25 cellular contexts compared by ENCODE assay signal in genomic region chr22:27099896-27100295, GRCh38.
DNase-seq lines count a peak whose midpoint lies in the region; ATAC-seq, FAIRE-seq and TF ChIP-seq lines count a peak whose summit lies in the region.
"Had no signal": no experiment of that assay in that cellular context is flagged by ENCODE, and none has a peak within 500 bp of the region (broad histone marks: within the 10 kb centered on the region; RNA-seq: fewer than 3 reads in every experiment).

No MANE protein-coding gene starts in this region.

- no peaks in the 10 kb centered on the region for H3K9me3 Mint-ChIP-seq in WTC11
- H3K9me3 Mint-ChIP-seq in neural crest cell, result no peaks in the 10 kb centered on the region
- H3K9me3 Mint-ChIP-seq: CD8-positive, alpha-beta T cell had no signal

- H3K4me3 Mint-ChIP-seq in WTC11 (no peak overlapping the region), neural crest cell (no peak overlapping the region)
- H3K4me3 Mint-ChIP-seq: CD8-positive, alpha-beta T cell had no signal

- H3K4me3 ChIP-seq in BLaER1 (no peak overlapping the region), HepG2 (replicated peaks in 1 of 3; ENCODE audit: insufficient read depth in 1 of 3, low read depth in 2 of 3, low read length in 3 of 3) (no peak overlapping the region)
- H3K4me3 ChIP-seq: MG63, PC-9, SK-N-MC had no signal

- H3K4me1 ChIP-seq in BLaER1 (peaks cover 17% of the 10 kb centered on the region), HepG2 (ENCODE audit: insufficient read depth, low read length) (no peaks in the 10 kb centered on the region)

- H3K27me3 ChIP-seq in BLaER1 (peaks cover 6% of the 10 kb centered on the region; the same call in 1 of the 2 replicates), HepG2 (ENCODE audit: control insufficient read depth in 1 of 2, insufficient read depth in 2 of 2, low read length in 2 of 2) (peaks cover 0 to 17% of the 10 kb centered on the region in 2 experiments; a peak in 2 of 5 replicates)
- H3K27me3 ChIP-seq: MG63 had no signal

- CTCF ChIA-PET in WTC11 (lab: Charles Lee) (interaction anchor here (1.1 kb wide), 1 partner anchor 52 kb away, joined by 3 read pairs; no protein-coding TSS in a partner anchor), HepG2 (lab: Yijun Ruan, JAX; ENCODE audit: low intra/inter-chr PET ratio, low total read pairs) (no interaction called here)

- peaks cover 21% of the 10 kb centered on the region for H3K4me1 Mint-ChIP-seq in WTC11
- peaks cover 32% of the 10 kb centered on the region for H3K4me1 Mint-ChIP-seq in neural crest cell

- 46% methylated on average over 3 of the region's 9 CpGs for WGBS in HepG2 (ENCODE audit: low lambda C conversion rate)

- no TSS peak for BruUV-seq in HepG2 (replicated peaks; lab: Mats Ljungman, UMichigan)

- peaks cover 13% of the 10 kb centered on the region for H3K27me3 Mint-ChIP-seq in WTC11 (ENCODE audit: low read depth)
- no peaks in the 10 kb centered on the region for H3K27me3 Mint-ChIP-seq in neural crest cell (ENCODE audit: low read depth)

- H3K36me3 ChIP-seq in BLaER1 (no peaks in the 10 kb centered on the region), HepG2 (replicated peaks in 1 of 2; ENCODE audit: control insufficient read depth in 1 of 2, insufficient read depth in 2 of 2, low read length in 2 of 2) (no peaks in the 10 kb centered on the region)
- H3K36me3 ChIP-seq: MG63 had no signal

- no peak overlapping the region for H3K9ac ChIP-seq in BLaER1
- no peak overlapping the region for H3K9ac ChIP-seq in HepG2 (ENCODE audit: insufficient read depth, low read depth, low read length)
- H3K9ac ChIP-seq: GM23248 had no signal

- H4K20me1 ChIP-seq in BLaER1, result peaks cover 16% of the 10 kb centered on the region; the same call in 1 of the 2 replicates
- H4K20me1 ChIP-seq in HepG2 (ENCODE audit: insufficient read depth, low read length), result no peaks in the 10 kb centered on the region

- TF ChIP-seq EP300 in HepG2 (IDR thresholded peaks at IDR 0.05; ENCODE audit: low read depth in 2 of 2, low read length in 2 of 2) (no peak), HepG2 (CRISPR knock-in tag; IDR thresholded peaks at IDR 0.05; ENCODE audit: borderline replicate concordance) (no peak)

- no peak overlapping the region for H3K27ac Mint-ChIP-seq in WTC11
- H3K27ac Mint-ChIP-seq in neural crest cell (ENCODE audit: unreplicated experiment), result peak overlapping the region; percentile 37
- H3K27ac Mint-ChIP-seq: CD8-positive, alpha-beta T cell had no signal

- intact Hi-C loops in HepG2 (cut with micrococcal nuclease; ENCODE audit: unreplicated experiment) (no loop called here), posterior vena cava (cut with DNase I) (loop anchor here in 1 of 2 donors (10.0 kb wide), 2 partner anchors 205 to 695 kb away; no protein-coding TSS in a partner anchor)

- DNase-seq in WTC11 (ENCODE audit: low spot score) (peak; percentile 20), iPS-NIHi11 (ENCODE audit: low spot score) (peak; percentile 39), neural crest cell (ENCODE audit: low read depth, low spot score) (no peak), HepG2 (ENCODE audit: low spot score) (no peak), posterior vena cava (ENCODE audit: low spot score) (no peak), GF-D8 (lab: John Stamatoyannopoulos, UW) (no peak)
- DNase-seq: 8988T; C1 segment of cervical spinal cord; Calu3; CD8-positive, alpha-beta T cell; DMS153; GM23248; Kasumi-1; MG63; NCI-H1417 treated with DMSO at 0.1 percent for 48 hours; NCI-H187; NCI-H2107; NCI-H2227 treated with DMSO at 0.1 percent for 48 hours; PC-9; SHP77 treated with DMSO at 0.1 percent for 48 hours had no signal

- POLR2A ChIA-PET in WTC11 (lab: Charles Lee) (no interaction called here), HepG2 (lab: Yijun Ruan, JAX) (no interaction called here)

- no peak overlapping the region for H3K27ac ChIP-seq in BLaER1
- H3K27ac ChIP-seq in HepG2 (ENCODE audit: extremely low read length, insufficient read depth, low read length), result no peak overlapping the region
- H3K27ac ChIP-seq: GM23248, PC-9, RWPE1, SK-N-MC had no signal

- H3K9me3 ChIP-seq in BLaER1, result peaks cover 3% of the 10 kb centered on the region; the same call in 1 of the 2 replicates
- no peaks in the 10 kb centered on the region for H3K9me3 ChIP-seq in HepG2 (ENCODE audit: low read length)
- H3K9me3 ChIP-seq: MG63 had no signal

- FAIRE-seq in HepG2 (lab: Jason Lieb, UNC), result no peak
- FAIRE-seq: GM12892 had no signal

- H2AFZ ChIP-seq in HepG2 (ENCODE audit: low read length), result no peak overlapping the region
- H2AFZ ChIP-seq: GM23248, PC-9 had no signal

- no peak for TF ChIP-seq POLR2A in HepG2 (IDR thresholded peaks at IDR 0.05; ENCODE audit: insufficient read depth in 1 of 2, low read depth in 2 of 2, low read length in 2 of 2)

- TF ChIP-seq CTCF in WTC11 (IDR thresholded peaks at IDR 0.05) (no peak), neural crest cell (conservative IDR thresholded peaks at IDR 0.05) (no peak), HepG2 (CRISPR knock-in tag; IDR thresholded peaks at IDR 0.05) (no peak)

- ATAC-seq in WTC11 (no peak), HepG2 (no peak), HG03139 (IDR thresholded peaks at IDR 0.05; ENCODE audit: unreplicated experiment) (no peak)
- ATAC-seq: CD8-positive, alpha-beta T cell had no signal

- H3K36me3 Mint-ChIP-seq in WTC11 (no peaks in the 10 kb centered on the region), neural crest cell (ENCODE audit: low read depth) (no peaks in the 10 kb centered on the region)
- H3K36me3 Mint-ChIP-seq: CD8-positive, alpha-beta T cell had no signal

- H3K4me2 ChIP-seq in BLaER1 (peak overlapping the region; percentile 71; the same call in 1 of the 2 replicates), HepG2 (ENCODE audit: low read depth, low read length) (no peak overlapping the region)

- no peak for TF ChIP-seq RAD21 in HepG2 (CRISPR knock-in tag; IDR thresholded peaks at IDR 0.05)

- in situ Hi-C loops in HepG2 (cut with HindIII; ENCODE audit: extremely low pct_ligation_motif_present, low pct_unique_long_range_greater_than_20kb), result no loop called here

- H3K79me2 ChIP-seq in HepG2 (ENCODE audit: insufficient read depth, low read length), result no peaks in the 10 kb centered on the region

TF ChIP-seq in WTC11, 78 proteins besides CTCF, POLR2A, EP300 and RAD21 (continues in another document):
- TF ChIP-seq RORB (CRISPR knock-in tag; IDR thresholded peaks at IDR 0.05) (no peak), ATF1 (CRISPR knock-in tag; IDR thresholded peaks at IDR 0.05) (no peak), MYBL2 (CRISPR knock-in tag; IDR thresholded peaks at IDR 0.05) (no peak), ZNF671 (CRISPR knock-in tag; IDR thresholded peaks at IDR 0.05) (no peak), NFE2L1 (CRISPR knock-in tag; IDR thresholded peaks at IDR 0.05) (no peak), SMAD3 (CRISPR knock-in tag; IDR thresholded peaks at IDR 0.05; ENCODE audit: borderline replicate concordance) (no peak), JUN (CRISPR knock-in tag; IDR thresholded peaks at IDR 0.05) (no peak), CREM (CRISPR knock-in tag; IDR thresholded peaks at IDR 0.05) (no peak), KAT7 (CRISPR knock-in tag; IDR thresholded peaks at IDR 0.05; ENCODE audit: borderline replicate concordance) (no peak)
- TF ChIP-seq, protein P1, sequence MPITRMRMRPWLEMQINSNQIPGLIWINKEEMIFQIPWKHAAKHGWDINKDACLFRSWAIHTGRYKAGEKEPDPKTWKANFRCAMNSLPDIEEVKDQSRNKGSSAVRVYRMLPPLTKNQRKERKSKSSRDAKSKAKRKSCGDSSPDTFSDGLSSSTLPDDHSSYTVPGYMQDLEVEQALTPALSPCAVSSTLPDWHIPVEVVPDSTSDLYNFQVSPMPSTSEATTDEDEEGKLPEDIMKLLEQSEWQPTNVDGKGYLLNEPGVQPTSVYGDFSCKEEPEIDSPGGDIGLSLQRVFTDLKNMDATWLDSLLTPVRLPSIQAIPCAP (CRISPR knock-in tag; IDR thresholded peaks at IDR 0.05), result no peak

TF ChIP-seq in HepG2, 621 proteins besides CTCF, POLR2A, EP300 and RAD21 (continues in another document):
- no peak for TF ChIP-seq TERF1 (CRISPR knock-in tag; IDR thresholded peaks at IDR 0.05)
- TF ChIP-seq, protein P2, sequence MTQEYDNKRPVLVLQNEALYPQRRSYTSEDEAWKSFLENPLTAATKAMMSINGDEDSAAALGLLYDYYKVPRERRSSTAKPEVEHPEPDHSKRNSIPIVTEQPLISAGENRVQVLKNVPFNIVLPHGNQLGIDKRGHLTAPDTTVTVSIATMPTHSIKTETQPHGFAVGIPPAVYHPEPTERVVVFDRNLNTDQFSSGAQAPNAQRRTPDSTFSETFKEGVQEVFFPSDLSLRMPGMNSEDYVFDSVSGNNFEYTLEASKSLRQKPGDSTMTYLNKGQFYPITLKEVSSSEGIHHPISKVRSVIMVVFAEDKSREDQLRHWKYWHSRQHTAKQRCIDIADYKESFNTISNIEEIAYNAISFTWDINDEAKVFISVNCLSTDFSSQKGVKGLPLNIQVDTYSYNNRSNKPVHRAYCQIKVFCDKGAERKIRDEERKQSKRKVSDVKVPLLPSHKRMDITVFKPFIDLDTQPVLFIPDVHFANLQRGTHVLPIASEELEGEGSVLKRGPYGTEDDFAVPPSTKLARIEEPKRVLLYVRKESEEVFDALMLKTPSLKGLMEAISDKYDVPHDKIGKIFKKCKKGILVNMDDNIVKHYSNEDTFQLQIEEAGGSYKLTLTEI (CRISPR knock-in tag; conservative IDR thresholded peaks at IDR 0.05), result no peak
- TF ChIP-seq ADNP (CRISPR knock-in tag; IDR thresholded peaks at IDR 0.05), result no peak
- TF ChIP-seq PITX1 (CRISPR knock-in tag; IDR thresholded peaks at IDR 0.05), result no peak
- no peak for TF ChIP-seq ZIK1 (CRISPR knock-in tag; IDR thresholded peaks at IDR 0.05; ENCODE audit: borderline replicate concordance, low read depth)
- TF ChIP-seq HINFP (CRISPR knock-in tag; IDR thresholded peaks at IDR 0.05; ENCODE audit: low read depth), result no peak
- no peak for TF ChIP-seq ZNF451 (CRISPR knock-in tag; IDR thresholded peaks at IDR 0.05)

Comparison
In these comparisons a context has a peak if more than half of its experiments do, and no peak if none do; other contexts are left out.
1. DNase-seq: peak in WTC11 (single experiment) and iPS-NIHi11 (single experiment); none in neural crest cell (single experiment), HepG2 (single experiment), posterior vena cava (single experiment) and GF-D8 (single experiment).